In the genomic region with DNA sequence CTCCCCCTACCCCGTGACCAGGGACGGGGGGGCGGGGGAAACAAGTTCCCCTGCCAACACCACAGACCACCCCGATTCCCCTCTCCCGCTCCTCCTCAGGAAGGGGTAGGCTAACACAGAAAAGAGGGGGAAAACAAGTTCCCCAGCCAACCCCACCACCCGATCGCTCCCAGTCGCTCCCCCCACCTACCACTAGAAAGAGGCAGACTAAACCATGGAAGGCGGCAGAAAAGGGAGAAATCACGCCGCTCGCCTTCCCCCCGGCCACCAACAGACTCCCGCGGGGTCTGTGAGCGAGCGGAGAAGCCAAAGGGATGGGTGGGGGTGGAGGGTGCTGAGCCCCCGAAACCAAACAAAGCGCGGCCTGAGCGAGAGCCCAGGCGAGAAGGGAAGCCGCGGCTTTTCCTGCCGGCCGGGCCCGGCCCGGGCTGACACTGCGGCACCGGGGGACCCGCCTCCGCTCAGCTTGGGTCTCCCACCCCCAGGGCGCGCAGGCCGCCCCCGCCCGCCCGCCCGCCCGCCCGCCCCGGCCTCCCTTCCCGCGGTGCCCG, we compare ENCODE assay signal across 8 cellular contexts. TPM values are rescaled to one million over a fixed set of nuclear protein-coding genes. Genes with fewer than 3 reads are reported as not detected.
DNase-seq lines count a peak whose midpoint lies in the region; ATAC-seq and TF ChIP-seq lines count a peak whose summit lies in the region.

No MANE protein-coding gene starts in this region.

- H3K4me2 ChIP-seq in mesenchymal stem cell (ENCODE audit: low read length, poor library complexity, severe bottlenecking), result peak overlapping the region; percentile 62

- peak overlapping the region; percentile 97 to 100 for H3K14ac ChIP-seq in mesenchymal stem cell (ENCODE audit: low read length in 2 of 2)

- peak overlapping the region; percentile 53 for H2AFZ ChIP-seq in mesenchymal stem cell (ENCODE audit: low read depth, low read length)

- no peak overlapping the region for H4K8ac ChIP-seq in mesenchymal stem cell (ENCODE audit: low read length)

- peak overlapping the region; percentile 94 for H3K27ac ChIP-seq in WERI-Rb-1
- H3K27ac ChIP-seq in ectodermal cell (ENCODE audit: insufficient read depth, low read depth, low read length, poor library complexity, severe bottlenecking), result peak overlapping the region; percentile 51
- H3K27ac ChIP-seq in mesenchymal stem cell (ENCODE audit: low read length, poor library complexity, severe bottlenecking), result peak overlapping the region; percentile 42
- peak overlapping the region; percentile 89 for H3K27ac ChIP-seq in temporal lobe (ENCODE audit: low read depth, low read length)

- no peak overlapping the region for H2AK5ac ChIP-seq in mesenchymal stem cell (ENCODE audit: low read length, severe bottlenecking)

- DNase-seq in NCI-H146 (lab: John Stamatoyannopoulos, UW) (peak; percentile 67), NCI-H146 treated with DMSO at 0.1 percent for 48 hours (lab: John Stamatoyannopoulos, UW; ENCODE audit: unreplicated experiment) (no peak), WERI-Rb-1 (peak; percentile 37), mesenchymal stem cell (no peak), cortex of kidney (lab: John Stamatoyannopoulos, UW) (no peak)

- H3K27me3 ChIP-seq in WERI-Rb-1 (ENCODE audit: insufficient read depth, low read depth, severe bottlenecking) (no peaks in the 10 kb centered on the region), ectodermal cell (ENCODE audit: control insufficient read depth, insufficient read depth, low read length, poor library complexity, severe bottlenecking) (no peaks in the 10 kb centered on the region), mesenchymal stem cell (ENCODE audit: control insufficient read depth in 1 of 2, insufficient read depth in 1 of 2, low read length in 2 of 2) (no peaks in the 10 kb centered on the region)

- no peaks in the 10 kb centered on the region for H3K79me1 ChIP-seq in mesenchymal stem cell (replicated peaks; ENCODE audit: low read length, poor library complexity, severe bottlenecking)

- H3K18ac ChIP-seq in mesenchymal stem cell (ENCODE audit: low read depth in 1 of 2, low read length in 2 of 2), result peak overlapping the region; percentile 60 to 100

- peak overlapping the region; percentile 75 to 98 for H3K4ac ChIP-seq in mesenchymal stem cell (ENCODE audit: low read depth in 1 of 2, low read length in 2 of 2)

- peak overlapping the region; percentile 94 for H4K91ac ChIP-seq in mesenchymal stem cell (ENCODE audit: low read length)

- H3K36me3 ChIP-seq in WERI-Rb-1, result peaks cover 2% of the 10 kb centered on the region; the same call in 1 of the 2 replicates
- H3K36me3 ChIP-seq in ectodermal cell (ENCODE audit: control insufficient read depth, insufficient read depth, low read length), result no peaks in the 10 kb centered on the region
- H3K36me3 ChIP-seq in mesenchymal stem cell (ENCODE audit: control insufficient read depth in 1 of 2, insufficient read depth in 2 of 2, low read depth in 1 of 2, low read length in 2 of 2), result no peaks in the 10 kb centered on the region

- H2BK15ac ChIP-seq in mesenchymal stem cell (ENCODE audit: low read depth, poor library complexity, severe bottlenecking), result peak overlapping the region; percentile 98

- H3K9ac ChIP-seq in mesenchymal stem cell (ENCODE audit: low read length), result peak overlapping the region; percentile 98

- peak overlapping the region; percentile 89 for H2BK5ac ChIP-seq in mesenchymal stem cell (ENCODE audit: low read depth, low read length, poor library complexity, severe bottlenecking)

- H3K9me3 ChIP-seq in WERI-Rb-1 (ENCODE audit: severe bottlenecking) (no peaks in the 10 kb centered on the region), ectodermal cell (ENCODE audit: control insufficient read depth, low read length) (no peaks in the 10 kb centered on the region), mesenchymal stem cell (ENCODE audit: control insufficient read depth, low read length) (no peaks in the 10 kb centered on the region)

- peak; percentile 1 for ATAC-seq in HG03039 (IDR thresholded peaks at IDR 0.05; ENCODE audit: unreplicated experiment)

- H3K4me3 ChIP-seq in WERI-Rb-1 (ENCODE audit: low read depth, low read length) (peak overlapping the region; percentile 97), ectodermal cell (ENCODE audit: insufficient read depth, low read depth, low read length) (peak overlapping the region; percentile 88), mesenchymal stem cell (ENCODE audit: insufficient read depth in 1 of 2, low read depth in 1 of 2, low read length in 2 of 2) (peak overlapping the region; percentile 88 to 94)

- no peak overlapping the region for H2BK12ac ChIP-seq in mesenchymal stem cell (ENCODE audit: low read length in 2 of 2)

- H3K4me1 ChIP-seq in ectodermal cell (ENCODE audit: control insufficient read depth, insufficient read depth, low read length), result peaks cover 12% of the 10 kb centered on the region
- H3K4me1 ChIP-seq in mesenchymal stem cell (ENCODE audit: control insufficient read depth, insufficient read depth, low read depth, low read length), result peaks cover 3% of the 10 kb centered on the region

- 0 to 1% methylated on average over 44 to 45 of the region's 45 CpGs for WGBS in ectodermal cell, 2 experiments
- under 1% methylated on average over 18 of the region's 45 CpGs for WGBS in mesenchymal stem cell

- TF ChIP-seq CTCF in WERI-Rb-1 (IDR thresholded peaks at IDR 0.05; ENCODE audit: low read depth, low read length), result no peak

- peak overlapping the region; percentile 98 for H2BK120ac ChIP-seq in mesenchymal stem cell (ENCODE audit: low read depth, low read length)

- peak overlapping the region in 1 of 2 experiments; percentile 98 for H3K23ac ChIP-seq in mesenchymal stem cell (ENCODE audit: low read length in 2 of 2)

RNA-seq across cellular contexts. Expression of gene FBXO11, which starts 1.3 kb away (rescaled TPM):
- 65.6 TPM for polyA plus RNA-seq in ectodermal cell (2013, experiment 1 of 4)
- polyA plus RNA-seq in ectodermal cell (2013, experiment 2 of 4), result 72.2 TPM
- polyA plus RNA-seq in ectodermal cell (2013, experiment 3 of 4), result 57.4 TPM
- 58.5 TPM for polyA plus RNA-seq in ectodermal cell (2013, experiment 4 of 4)
- polyA plus RNA-seq in mesenchymal stem cell (2013, experiment 1 of 2), result 31.4 TPM
- polyA plus RNA-seq in mesenchymal stem cell (2013, experiment 2 of 2), result 33.3 TPM
- 210 TPM for total RNA-seq in temporal lobe

Comparison
In these comparisons a context has a peak if more than half of its experiments do, and no peak if none do; other contexts are left out.
1. DNase-seq: peak in NCI-H146 (single experiment) and WERI-Rb-1 (single experiment); none in NCI-H146 treated with DMSO at 0.1 percent for 48 hours (single experiment), mesenchymal stem cell (single experiment) and cortex of kidney (single experiment).
2. H3K27ac ChIP-seq: peak in every context shown above with its lines; median percentile 94 in WERI-Rb-1; 89 in temporal lobe; 51 in ectodermal cell; 42 in mesenchymal stem cell.
3. Peak in every context shown above with its lines, with median percentiles within 50 percentile points of each other: H3K4me3 ChIP-seq.